15 cellular contexts compared by ENCODE assay signal in the genomic region with DNA sequence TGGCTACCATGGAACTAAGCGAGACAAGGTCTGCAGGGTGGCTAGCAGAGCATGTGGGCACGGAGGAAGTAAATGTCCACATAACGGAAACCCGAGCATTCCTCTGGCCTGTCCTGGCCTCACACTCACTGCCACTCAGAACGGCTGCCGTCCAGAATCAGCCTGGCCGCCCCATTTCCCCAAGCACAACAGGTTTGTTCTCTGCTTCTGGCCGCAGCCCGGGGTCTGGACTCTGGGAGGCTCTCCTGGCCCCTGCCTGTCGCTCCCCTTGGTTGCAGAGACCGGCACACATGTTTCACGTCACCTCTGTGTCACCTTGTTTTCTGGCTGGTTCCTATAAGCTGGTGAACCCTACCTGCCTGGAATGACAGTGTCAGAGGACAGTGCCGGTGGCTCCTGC.
DNase-seq lines count a peak whose midpoint lies in the region; ATAC-seq and TF ChIP-seq lines count a peak whose summit lies in the region.
"Had no signal": no experiment of that assay in that cellular context is flagged by ENCODE, and none has a peak within 500 bp of the region (broad histone marks: within the 10 kb centered on the region; RNA-seq: fewer than 3 reads in every experiment).

No MANE protein-coding gene starts in this region.

- H3K4me1 ChIP-seq in IMR-90 (ENCODE audit: control insufficient read depth, insufficient read depth, low read length) (peaks cover 31% of the 10 kb centered on the region), esophagus muscularis mucosa (peaks cover 8 to 58% (median 44%) of the 10 kb centered on the region in 4 donors), thoracic aorta (ENCODE audit: control insufficient read depth in 1 of 2, low read depth in 2 of 2) (peaks cover 3 to 58% of the 10 kb centered on the region in 2 donors)

- H3K4ac ChIP-seq in IMR-90 (ENCODE audit: low read depth, low read length), result no peak overlapping the region

- H3K18ac ChIP-seq in IMR-90 (ENCODE audit: low read depth, low read length), result no peak overlapping the region

- H3K9me3 ChIP-seq in IMR-90 (ENCODE audit: control insufficient read depth, insufficient read depth, low read length) (no peaks in the 10 kb centered on the region), esophagus muscularis mucosa (no peaks in the 10 kb centered on the region), thoracic aorta (no peaks in the 10 kb centered on the region)

- CTCF ChIA-PET in IMR-90 (lab: Yijun Ruan, JAX), result interaction anchor here (0.9 kb wide), 1 partner anchor 10 kb away, joined by 3 read pairs; no protein-coding TSS in a partner anchor

- H3K4me2 ChIP-seq in IMR-90 (ENCODE audit: low read depth, low read length), result no peak overlapping the region

- H3K27me3 ChIP-seq in IMR-90 (ENCODE audit: control insufficient read depth, insufficient read depth, low read length), result no peaks in the 10 kb centered on the region
- H3K27me3 ChIP-seq in esophagus muscularis mucosa, result no peaks in the 10 kb centered on the region
- no peaks in the 10 kb centered on the region for H3K27me3 ChIP-seq in thoracic aorta (replicated peaks; ENCODE audit: insufficient read depth)

- H3K9ac ChIP-seq in IMR-90 (ENCODE audit: low read depth, low read length), result no peak overlapping the region

- peak; percentile 47 for DNase-seq in Right ventricle myocardium inferior (ENCODE audit: missing footprints)
- no peak for DNase-seq in Right ventricle myocardium superior
- DNase-seq in IMR-90, result no peak
- DNase-seq in esophagus muscularis mucosa (ENCODE audit: extremely low spot score), result no peak
- no peak for DNase-seq in thoracic aorta (ENCODE audit: low spot score)
- no peak for DNase-seq in NCI-H69 (lab: John Stamatoyannopoulos, UW)
- no peak for DNase-seq in NCI-H345 (lab: John Stamatoyannopoulos, UW)
- DNase-seq in kidney tubule cell (ENCODE audit: low spot score), result no peak
- DNase-seq: AML-193; C1 segment of cervical spinal cord; Calu3; CD4-positive, alpha-beta T cell; DMS 273 treated with DMSO at 0.1 percent for 48 hours; GOT3 had no signal

- intact Hi-C loops in Right ventricle myocardium inferior (cut with DNase I), result no loop called here
- intact Hi-C loops in Right ventricle myocardium superior (cut with DNase I), result no loop called here
- intact Hi-C loops in IMR-90 (cut with micrococcal nuclease), result no loop called here
- intact Hi-C loops in esophagus muscularis mucosa (cut with DNase I), result loop anchor here (10.0 kb wide), 1 partner anchor 60 kb away; no protein-coding TSS in a partner anchor

- H2AK9ac ChIP-seq in IMR-90 (replicated peaks; ENCODE audit: low read depth, low read length, poor library complexity), result no peak overlapping the region

- H2BK15ac ChIP-seq in IMR-90 (ENCODE audit: low read depth, low read length), result no peak overlapping the region

- no peak overlapping the region for H3K56ac ChIP-seq in IMR-90 (ENCODE audit: extremely low read depth, insufficient read depth, low read length)

- in situ Hi-C loops in IMR-90 (cut with MboI; ENCODE audit: low sequenced_read_pairs), result loop anchor here (25.0 kb wide), 1 partner anchor 468 kb away; a partner anchor contains a TSS

- no peak overlapping the region for H3K23ac ChIP-seq in IMR-90 (ENCODE audit: low read depth, low read length)

- TF ChIP-seq POLR2A in IMR-90 (IDR thresholded peaks at IDR 0.05; ENCODE audit: low read depth, low read length) (no peak), esophagus muscularis mucosa (IDR thresholded peaks at IDR 0.05; ENCODE audit: low read depth) (no peak)

- no peak overlapping the region for H2BK120ac ChIP-seq in IMR-90 (ENCODE audit: low read depth, low read length)

- H3K79me1 ChIP-seq in IMR-90 (ENCODE audit: low read depth in 1 of 2, low read length in 2 of 2), result peaks cover 34 to 92% of the 10 kb centered on the region in 2 experiments

- peak overlapping the region in 1 of 2 experiments; percentile 8; a peak in 1 of 4 replicates for H4K8ac ChIP-seq in IMR-90 (ENCODE audit: low read depth in 2 of 2, low read length in 2 of 2)

- no peak overlapping the region for H3K14ac ChIP-seq in IMR-90 (replicated peaks; ENCODE audit: low read depth, low read length)

- no peak overlapping the region for H2BK20ac ChIP-seq in IMR-90 (ENCODE audit: low read depth, low read length)

- peaks cover 32% of the 10 kb centered on the region for H3K9me1 ChIP-seq in IMR-90 (ENCODE audit: insufficient read depth, low read length)

- H3K4me3 ChIP-seq in IMR-90 (ENCODE audit: insufficient read depth, low read depth, low read length), result no peak overlapping the region
- H3K4me3 ChIP-seq in esophagus muscularis mucosa, result no peak overlapping the region
- H3K4me3 ChIP-seq in thoracic aorta, result no peak overlapping the region

- no TSS peak for BruUV-seq in IMR-90 (replicated peaks; lab: Mats Ljungman, UMichigan)

- WGBS in IMR-90 (ENCODE audit: extremely low coverage in 2 of 2, insufficient read length in 1 of 2), 2 experiments, result 95% methylated on average over 9 of the region's 13 CpGs; no CpG with 5 or more reads in 1 of the 2 experiments
- 83% methylated on average over 12 of the region's 13 CpGs for WGBS in esophagus muscularis mucosa

- no peak overlapping the region for H4K5ac ChIP-seq in IMR-90 (ENCODE audit: low read depth, low read length)

- dilution Hi-C loops in IMR-90 (cut with HindIII; ENCODE audit: low sequenced_read_pairs, unreplicated experiment), result no loop called here

- no peak for TF ChIP-seq EP300 in esophagus muscularis mucosa (IDR thresholded peaks at IDR 0.05)

- H4K20me1 ChIP-seq in IMR-90 (ENCODE audit: insufficient read depth, low read length), result peaks cover 92% of the 10 kb centered on the region

- TF ChIP-seq RAD21 in IMR-90 (IDR thresholded peaks at IDR 0.05; ENCODE audit: low read length), result no peak

- no peak overlapping the region for H4K91ac ChIP-seq in IMR-90 (ENCODE audit: insufficient read depth, low read depth, low read length)

- no peak overlapping the region for H2AFZ ChIP-seq in IMR-90 (replicated peaks; ENCODE audit: low read length, poor library complexity)

- no peak overlapping the region for H2BK5ac ChIP-seq in IMR-90 (ENCODE audit: low read depth, low read length, poor library complexity, severe bottlenecking)

- ATAC-seq in Right ventricle myocardium inferior (no peak), Right ventricle myocardium superior (ENCODE audit: poor library complexity) (no peak), IMR-90 (ENCODE audit: low read depth) (no peak), thoracic aorta (ENCODE audit: insufficient number of reproducible peaks, low FRiP score, low read depth) (no peak)

- H3K27ac ChIP-seq in IMR-90 (ENCODE audit: insufficient read depth, low read length), result no peak overlapping the region
- peak overlapping the region in 3 of 4 donors; percentile 11 to 52 (median 48) for H3K27ac ChIP-seq in esophagus muscularis mucosa (replicated peaks in 1 of 4)
- H3K27ac ChIP-seq in thoracic aorta, result peak overlapping the region; percentile 52 to 53
- H3K27ac ChIP-seq: 22Rv1 had no signal

- peak overlapping the region; percentile 38; the same call in 1 of the 2 replicates for H2AK5ac ChIP-seq in IMR-90 (ENCODE audit: low read depth, low read length)

- no peak for TF ChIP-seq CTCF in IMR-90 (conservative IDR thresholded peaks at IDR 0.05; ENCODE audit: low read depth, low read length)
- no peak for TF ChIP-seq CTCF in esophagus muscularis mucosa (IDR thresholded peaks at IDR 0.05)
- TF ChIP-seq CTCF in thoracic aorta (IDR thresholded peaks at IDR 0.05), result no peak

- H3K36me3 ChIP-seq in IMR-90 (ENCODE audit: control insufficient read depth, insufficient read depth, low read length), result peaks cover 24% of the 10 kb centered on the region
- no peaks in the 10 kb centered on the region for H3K36me3 ChIP-seq in esophagus muscularis mucosa
- H3K36me3 ChIP-seq in thoracic aorta, result no peaks in the 10 kb centered on the region

- POLR2A ChIA-PET in IMR-90 (lab: Charles Lee; ENCODE audit: unreplicated experiment), result interaction anchor here (0.6 kb wide), 1 partner anchor 9 kb away, joined by 3 read pairs; no protein-coding TSS in a partner anchor

TF ChIP-seq in IMR-90, 13 proteins besides CTCF, POLR2A, EP300 and RAD21:
- TF ChIP-seq NFE2L2 (IDR thresholded peaks at IDR 0.05; ENCODE audit: low read depth, low read length), result no peak
- TF ChIP-seq FOS (IDR thresholded peaks at IDR 0.05; ENCODE audit: low read depth, low read length), result no peak
- TF ChIP-seq MAFK (IDR thresholded peaks at IDR 0.05; ENCODE audit: low read depth, low read length), result no peak
- TF ChIP-seq BHLHE40 (IDR thresholded peaks at IDR 0.05; ENCODE audit: low read depth, low read length), result no peak
- TF ChIP-seq RFX5 (IDR thresholded peaks at IDR 0.05; ENCODE audit: low read depth, low read length), result no peak
- no peak for TF ChIP-seq CHD1 (IDR thresholded peaks at IDR 0.05; ENCODE audit: low read depth, low read length)
- TF ChIP-seq CEBPB (IDR thresholded peaks at IDR 0.05; ENCODE audit: low read depth, low read length), result no peak
- no peak for TF ChIP-seq SMC3 (IDR thresholded peaks at IDR 0.05; ENCODE audit: low read depth, low read length)
- TF ChIP-seq, protein P1, sequence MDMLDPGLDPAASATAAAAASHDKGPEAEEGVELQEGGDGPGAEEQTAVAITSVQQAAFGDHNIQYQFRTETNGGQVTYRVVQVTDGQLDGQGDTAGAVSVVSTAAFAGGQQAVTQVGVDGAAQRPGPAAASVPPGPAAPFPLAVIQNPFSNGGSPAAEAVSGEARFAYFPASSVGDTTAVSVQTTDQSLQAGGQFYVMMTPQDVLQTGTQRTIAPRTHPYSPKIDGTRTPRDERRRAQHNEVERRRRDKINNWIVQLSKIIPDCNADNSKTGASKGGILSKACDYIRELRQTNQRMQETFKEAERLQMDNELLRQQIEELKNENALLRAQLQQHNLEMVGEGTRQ (IDR thresholded peaks at IDR 0.05; ENCODE audit: low read depth, low read length), result no peak
- TF ChIP-seq MXI1 (IDR thresholded peaks at IDR 0.05; ENCODE audit: borderline replicate concordance, low read depth, low read length), result no peak
- TF ChIP-seq, protein P2, sequence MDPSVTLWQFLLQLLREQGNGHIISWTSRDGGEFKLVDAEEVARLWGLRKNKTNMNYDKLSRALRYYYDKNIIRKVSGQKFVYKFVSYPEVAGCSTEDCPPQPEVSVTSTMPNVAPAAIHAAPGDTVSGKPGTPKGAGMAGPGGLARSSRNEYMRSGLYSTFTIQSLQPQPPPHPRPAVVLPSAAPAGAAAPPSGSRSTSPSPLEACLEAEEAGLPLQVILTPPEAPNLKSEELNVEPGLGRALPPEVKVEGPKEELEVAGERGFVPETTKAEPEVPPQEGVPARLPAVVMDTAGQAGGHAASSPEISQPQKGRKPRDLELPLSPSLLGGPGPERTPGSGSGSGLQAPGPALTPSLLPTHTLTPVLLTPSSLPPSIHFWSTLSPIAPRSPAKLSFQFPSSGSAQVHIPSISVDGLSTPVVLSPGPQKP (IDR thresholded peaks at IDR 0.05; ENCODE audit: borderline replicate concordance, low read depth, low read length), result no peak
- no peak for TF ChIP-seq MAZ (IDR thresholded peaks at IDR 0.05; ENCODE audit: borderline replicate concordance, low read depth, low read length)
- TF ChIP-seq RCOR1 (IDR thresholded peaks at IDR 0.05; ENCODE audit: insufficient replicate concordance, low read length), result no peak
